8 cellular contexts compared by ENCODE assay signal in the genomic region with DNA sequence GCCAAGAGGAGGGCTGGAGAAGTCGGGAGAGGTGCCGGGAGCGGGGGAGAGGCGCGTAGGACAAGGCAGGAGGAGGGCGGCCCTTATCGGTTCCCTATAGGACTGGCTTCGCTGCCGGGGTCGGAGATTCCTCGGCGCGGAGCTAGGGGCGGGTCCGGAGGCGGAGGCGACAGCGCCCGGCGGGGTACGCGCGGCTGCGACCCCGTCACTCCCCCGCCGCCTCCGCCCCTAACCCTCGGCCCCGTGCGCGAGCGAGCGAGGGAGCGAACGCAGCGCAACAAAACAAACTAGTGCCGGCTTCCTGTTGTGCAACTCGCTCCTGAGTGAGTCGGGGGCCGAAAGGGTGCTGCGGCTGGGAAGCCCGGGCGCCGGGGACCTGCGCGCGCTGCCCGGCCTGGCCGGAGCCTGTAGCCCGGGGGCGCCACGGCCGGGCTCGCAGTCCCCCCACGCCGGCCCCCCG. TPM values are rescaled to one million over a fixed set of nuclear protein-coding genes. Genes with fewer than 3 reads are reported as not detected.
DNase-seq lines count a peak whose midpoint lies in the region; ATAC-seq, FAIRE-seq and TF ChIP-seq lines count a peak whose summit lies in the region.

No MANE protein-coding gene starts in this region.

- H3K36me3 ChIP-seq in SK-N-SH (replicated peaks in 1 of 2; ENCODE audit: control insufficient read depth in 1 of 2, insufficient read depth in 2 of 2, low read length in 1 of 2): no peaks in the 10 kb centered on the region
- H3K36me3 ChIP-seq in astrocyte (ENCODE audit: insufficient read depth, low read length): no peaks in the 10 kb centered on the region
- H3K36me3 ChIP-seq in psoas muscle (ENCODE audit: insufficient read depth in 1 of 2, low read depth in 1 of 2): no peaks in the 10 kb centered on the region

- H3K4me3 ChIP-seq in AG10803 (ENCODE audit: low read length) (peak overlapping the region; percentile 83), SK-N-SH (ENCODE audit: low read depth in 2 of 2, low read length in 1 of 2) (peak overlapping the region; percentile 73 to 79), astrocyte (ENCODE audit: insufficient read depth, low read depth, low read length) (peak overlapping the region; percentile 86), right cardiac atrium (ENCODE audit: low read length) (peak overlapping the region; percentile 87), psoas muscle (peak overlapping the region; percentile 88)

- H3K27me3 ChIP-seq in SK-N-SH (ENCODE audit: insufficient read depth): no peaks in the 10 kb centered on the region
- H3K27me3 ChIP-seq in astrocyte (ENCODE audit: insufficient read depth, low read length): no peaks in the 10 kb centered on the region
- no peaks in the 10 kb centered on the region for H3K27me3 ChIP-seq in right cardiac atrium (ENCODE audit: control insufficient read depth, insufficient read depth)
- H3K27me3 ChIP-seq in psoas muscle (ENCODE audit: insufficient read depth in 3 of 3, low read length in 2 of 3): peaks cover 0 to 21% (median 0%) of the 10 kb centered on the region in 3 donors

- H3K36me3 Mint-ChIP-seq in astrocyte (ENCODE audit: low read depth, unreplicated experiment): peaks cover 5% of the 10 kb centered on the region

- H3K27me3 Mint-ChIP-seq in astrocyte (ENCODE audit: low read depth, unreplicated experiment): no peaks in the 10 kb centered on the region

- H4K20me1 ChIP-seq in SK-N-SH (ENCODE audit: insufficient read depth): no peaks in the 10 kb centered on the region
- no peaks in the 10 kb centered on the region for H4K20me1 ChIP-seq in astrocyte (ENCODE audit: insufficient read depth, low read length)

- peak overlapping the region; percentile 96 for H3K4me2 ChIP-seq in SK-N-SH
- H3K4me2 ChIP-seq in astrocyte (ENCODE audit: low read length): peak overlapping the region; percentile 89

- POLR2A ChIA-PET in SK-N-SH (lab: Yijun Ruan, JAX): no interaction called here

- peak overlapping the region; percentile 98 for H3K9ac ChIP-seq in SK-N-SH
- peak overlapping the region; percentile 99 for H3K9ac ChIP-seq in astrocyte (ENCODE audit: low read length)

- H3K9me3 Mint-ChIP-seq in astrocyte (ENCODE audit: unreplicated experiment): no peaks in the 10 kb centered on the region

- ATAC-seq in GM18907 (IDR thresholded peaks at IDR 0.05; ENCODE audit: unreplicated experiment) (peak; percentile 43), HG03354 (IDR thresholded peaks at IDR 0.05; ENCODE audit: poor library complexity, severe bottlenecking, unreplicated experiment) (peak; percentile 42), right cardiac atrium (peak; percentile 54 to 62), psoas muscle (peak; percentile 39 to 55 (median 54)), HG03039 (IDR thresholded peaks at IDR 0.05; ENCODE audit: unreplicated experiment) (no peak)

- H3K79me2 ChIP-seq in SK-N-SH (ENCODE audit: insufficient read depth) (peaks cover 55% of the 10 kb centered on the region), astrocyte (ENCODE audit: insufficient read depth, low read length) (peaks cover 54% of the 10 kb centered on the region)

- CTCF ChIA-PET in SK-N-SH (lab: Yijun Ruan, JAX): interaction anchor here (1.1 kb wide), 1 partner anchor 17 kb away, joined by 4 read pairs; no protein-coding TSS in a partner anchor

- H3K27ac ChIP-seq in SK-N-SH (ENCODE audit: low read depth in 2 of 2, low read length in 1 of 2): peak overlapping the region; percentile 72 to 99
- H3K27ac ChIP-seq in astrocyte (ENCODE audit: low read depth, low read length): peak overlapping the region; percentile 99
- peak overlapping the region; percentile 85 for H3K27ac ChIP-seq in right cardiac atrium (ENCODE audit: low read length)
- peak overlapping the region; percentile 89 for H3K27ac ChIP-seq in psoas muscle

- H3K9me3 ChIP-seq in SK-N-SH (no peaks in the 10 kb centered on the region), astrocyte (ENCODE audit: insufficient read depth, low read depth, low read length) (no peaks in the 10 kb centered on the region), right cardiac atrium (ENCODE audit: control insufficient read depth, low read length) (no peaks in the 10 kb centered on the region), psoas muscle (no peaks in the 10 kb centered on the region)

- TF ChIP-seq CTCF in AG10803 (conservative IDR thresholded peaks at IDR 0.05; ENCODE audit: low read length): no peak
- no peak for TF ChIP-seq CTCF in SK-N-SH (IDR thresholded peaks at IDR 0.05)
- TF ChIP-seq CTCF in astrocyte (IDR thresholded peaks at IDR 0.05; ENCODE audit: insufficient read depth, low read depth, low read length): no peak
- no peak for TF ChIP-seq CTCF in psoas muscle (IDR thresholded peaks at IDR 0.05)

- intact Hi-C loops in right cardiac atrium (cut with DNase I) (loop anchor here in 1 of 4 donors (10.0 kb wide), 1 partner anchor 563 kb away; no protein-coding TSS in a partner anchor), psoas muscle (cut with DNase I) (loop anchor here in 1 of 2 donors (5.0 to 10.0 kb wide), 2 partner anchors 153 to 771 kb away; partner anchors contain the start of gene RFX3)

- H3F3A ChIP-seq in SK-N-SH (replicated peaks; ENCODE audit: insufficient read depth): peaks cover 55% of the 10 kb centered on the region

- H3K27ac Mint-ChIP-seq in astrocyte (ENCODE audit: unreplicated experiment): peak overlapping the region; percentile 99

- WGBS in SK-N-SH (ENCODE audit: low lambda C conversion rate): 0% methylated on average over 6 of the region's 58 CpGs
- under 1% methylated on average over 58 of the region's 58 CpGs for WGBS in right cardiac atrium
- 0 to 1% (median 0%) methylated on average over 30 to 58 of the region's 58 CpGs for WGBS in psoas muscle, 3 donors

- H3K4me3 Mint-ChIP-seq in astrocyte (ENCODE audit: unreplicated experiment): peak overlapping the region; percentile 96

- H3K4me1 ChIP-seq in SK-N-SH (ENCODE audit: control insufficient read depth in 1 of 2, insufficient read depth in 2 of 2, low read depth in 1 of 2, low read length in 1 of 2) (peaks cover 20 to 32% of the 10 kb centered on the region in 2 experiments), astrocyte (ENCODE audit: insufficient read depth, low read length) (peaks cover 61% of the 10 kb centered on the region), right cardiac atrium (ENCODE audit: control insufficient read depth, insufficient read depth, low read length) (peaks cover 3% of the 10 kb centered on the region), psoas muscle (peaks cover 5% of the 10 kb centered on the region)

- H2AFZ ChIP-seq in SK-N-SH (ENCODE audit: low read depth): peak overlapping the region; percentile 71; the same call in 1 of the 2 replicates
- no peak overlapping the region for H2AFZ ChIP-seq in astrocyte (ENCODE audit: low read depth, low read length)

- DNase-seq in AG10803 (ENCODE audit: low read depth) (peak; percentile 79), SK-N-SH (peak; percentile 74), astrocyte (ENCODE audit: low read depth) (peak; percentile 53), right cardiac atrium (peak; percentile 67 to 88 (median 87)), psoas muscle (peak; percentile 72 to 86)

- no peak for FAIRE-seq in astrocyte (lab: Jason Lieb, UNC)

- TF ChIP-seq RAD21 in SK-N-SH (IDR thresholded peaks at IDR 0.05; ENCODE audit: low read length): no peak

- H3K4me1 Mint-ChIP-seq in astrocyte (ENCODE audit: low read depth, unreplicated experiment): peaks cover 62% of the 10 kb centered on the region

- no peaks in the 10 kb centered on the region for H3K9me2 ChIP-seq in SK-N-SH

- TF ChIP-seq EP300 in SK-N-SH (IDR thresholded peaks at IDR 0.05; ENCODE audit: borderline replicate concordance in 1 of 2, low read depth in 1 of 2, low read length in 1 of 2): no peak

TF ChIP-seq in SK-N-SH, 30 proteins besides CTCF, POLR2A, EP300 and RAD21:
- TF ChIP-seq YY1 (IDR thresholded peaks at IDR 0.05; ENCODE audit: low read depth) (no peak), FOXJ3 (CRISPR knock-in tag; IDR thresholded peaks at IDR 0.05) (no peak), PBX3 (IDR thresholded peaks at IDR 0.05) (peak; percentile 2; the same call in 1 of the 2 replicates), FOXM1 (IDR thresholded peaks at IDR 0.05; ENCODE audit: low read depth) (no peak), RFX5 (IDR thresholded peaks at IDR 0.05; ENCODE audit: low read length) (no peak), NRF1 (IDR thresholded peaks at IDR 0.05; ENCODE audit: low read depth, low read length) (no peak), TAF1 (IDR thresholded peaks at IDR 0.05; ENCODE audit: borderline replicate concordance, low read depth, low read length) (peak; percentile 35; the same call in 1 of the 2 replicates), POLR2AphosphoS5 (IDR thresholded peaks at IDR 0.05; ENCODE audit: low read depth, low read length) (no peak)
- TF ChIP-seq, protein P1, sequence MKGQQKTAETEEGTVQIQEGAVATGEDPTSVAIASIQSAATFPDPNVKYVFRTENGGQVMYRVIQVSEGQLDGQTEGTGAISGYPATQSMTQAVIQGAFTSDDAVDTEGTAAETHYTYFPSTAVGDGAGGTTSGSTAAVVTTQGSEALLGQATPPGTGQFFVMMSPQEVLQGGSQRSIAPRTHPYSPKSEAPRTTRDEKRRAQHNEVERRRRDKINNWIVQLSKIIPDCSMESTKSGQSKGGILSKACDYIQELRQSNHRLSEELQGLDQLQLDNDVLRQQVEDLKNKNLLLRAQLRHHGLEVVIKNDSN (IDR thresholded peaks at IDR 0.05; ENCODE audit: borderline replicate concordance, low read depth): no peak

RNA-seq across cellular contexts. Expression of gene GLIS3, which starts 2.0 kb away (rescaled TPM):
- polyA plus RNA-seq in SK-N-SH (2012; rRNA removed) (4.7 and 5.1 TPM in 2 replicates), right cardiac atrium (1.6 TPM), psoas muscle (1 to 10 TPM in 2 of 3 donors, under 1 TPM in 1; 0.65 to 2.6 (median 1.1) TPM)
- polyA plus RNA-seq in SK-N-SH (2012; cell fraction: cytosol; rRNA removed): 4.2 and 5.3 TPM in 2 replicates
- 8.2 and 10.9 TPM in 2 replicates for polyA plus RNA-seq in SK-N-SH (2012; cell fraction: nucleus; rRNA removed)
- total RNA-seq in astrocyte (78.4 and 81.9 TPM in 2 replicates), right cardiac atrium (10 to 100 TPM in 1 of 4 donors, 1 to 10 TPM in 3; 4.0 to 10.6 (median 7.4) TPM), psoas muscle (1 to 10 TPM; 2.6 to 7.9 (median 5.9) TPM)
